In the genomic region with DNA sequence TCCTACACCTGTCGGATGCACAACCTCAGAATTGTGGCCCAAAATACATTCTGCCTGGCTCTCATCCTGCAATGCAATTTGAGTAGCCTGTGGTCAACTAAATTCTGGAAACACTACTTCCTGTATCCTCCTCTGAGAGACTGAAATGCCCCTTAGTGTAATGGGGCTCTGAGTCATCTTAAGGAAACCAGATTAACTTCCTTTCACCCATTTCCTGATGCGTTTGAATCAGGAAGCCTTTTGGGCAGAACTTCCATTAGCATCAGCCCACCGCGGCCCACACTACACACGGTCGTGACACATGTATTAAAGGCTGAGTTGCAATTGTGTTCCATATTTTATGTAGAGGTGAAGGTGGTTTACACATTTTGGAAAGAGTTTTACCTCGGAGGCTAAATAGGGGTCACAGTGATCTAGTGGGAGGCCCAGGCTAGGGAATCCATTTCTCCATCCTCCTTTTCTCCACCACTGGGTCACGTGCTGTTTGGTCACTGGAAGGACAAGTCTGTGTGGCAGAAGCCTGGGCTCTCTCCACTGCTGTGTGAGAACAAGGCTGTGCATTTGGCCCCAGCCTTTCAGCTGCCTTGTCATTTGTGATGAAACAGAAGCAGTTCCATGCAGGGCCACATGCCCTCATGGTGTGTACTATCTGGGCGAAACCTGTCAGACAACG, we compare ENCODE assay signal across 1 cellular context.
A peak's percentile ranks its signal among the peaks of the same experiment; 100 is the strongest.
TF ChIP-seq lines count a peak whose summit lies in the region.

No MANE protein-coding gene starts in this region.

TF ChIP-seq in K562, 482 proteins besides CTCF, POLR2A, EP300 and RAD21 (continued from another document):
- TF ChIP-seq, protein P1, sequence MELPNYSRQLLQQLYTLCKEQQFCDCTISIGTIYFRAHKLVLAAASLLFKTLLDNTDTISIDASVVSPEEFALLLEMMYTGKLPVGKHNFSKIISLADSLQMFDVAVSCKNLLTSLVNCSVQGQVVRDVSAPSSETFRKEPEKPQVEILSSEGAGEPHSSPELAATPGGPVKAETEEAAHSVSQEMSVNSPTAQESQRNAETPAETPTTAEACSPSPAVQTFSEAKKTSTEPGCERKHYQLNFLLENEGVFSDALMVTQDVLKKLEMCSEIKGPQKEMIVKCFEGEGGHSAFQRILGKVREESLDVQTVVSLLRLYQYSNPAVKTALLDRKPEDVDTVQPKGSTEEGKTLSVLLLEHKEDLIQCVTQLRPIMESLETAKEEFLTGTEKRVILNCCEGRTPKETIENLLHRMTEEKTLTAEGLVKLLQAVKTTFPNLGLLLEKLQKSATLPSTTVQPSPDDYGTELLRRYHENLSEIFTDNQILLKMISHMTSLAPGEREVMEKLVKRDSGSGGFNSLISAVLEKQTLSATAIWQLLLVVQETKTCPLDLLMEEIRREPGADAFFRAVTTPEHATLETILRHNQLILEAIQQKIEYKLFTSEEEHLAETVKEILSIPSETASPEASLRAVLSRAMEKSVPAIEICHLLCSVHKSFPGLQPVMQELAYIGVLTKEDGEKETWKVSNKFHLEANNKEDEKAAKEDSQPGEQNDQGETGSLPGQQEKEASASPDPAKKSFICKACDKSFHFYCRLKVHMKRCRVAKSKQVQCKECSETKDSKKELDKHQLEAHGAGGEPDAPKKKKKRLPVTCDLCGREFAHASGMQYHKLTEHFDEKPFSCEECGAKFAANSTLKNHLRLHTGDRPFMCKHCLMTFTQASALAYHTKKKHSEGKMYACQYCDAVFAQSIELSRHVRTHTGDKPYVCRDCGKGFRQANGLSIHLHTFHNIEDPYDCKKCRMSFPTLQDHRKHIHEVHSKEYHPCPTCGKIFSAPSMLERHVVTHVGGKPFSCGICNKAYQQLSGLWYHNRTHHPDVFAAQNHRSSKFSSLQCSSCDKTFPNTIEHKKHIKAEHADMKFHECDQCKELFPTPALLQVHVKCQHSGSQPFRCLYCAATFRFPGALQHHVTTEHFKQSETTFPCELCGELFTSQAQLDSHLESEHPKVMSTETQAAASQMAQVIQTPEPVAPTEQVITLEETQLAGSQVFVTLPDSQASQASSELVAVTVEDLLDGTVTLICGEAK (IDR thresholded peaks at IDR 0.05): 0 out of 2 replicates have a peak, but pooled peaks have one; percentile 7
- TF ChIP-seq, protein P1 (CRISPR knock-in tag; IDR thresholded peaks at IDR 0.05): no peak
- TF ChIP-seq HCFC1 (IDR thresholded peaks at IDR 0.05; ENCODE audit: low read depth, low read length) (no peak), ZNF77 (CRISPR knock-in tag; IDR thresholded peaks at IDR 0.05) (no peak), CXXC5 (CRISPR knock-in tag; IDR thresholded peaks at IDR 0.05) (0 out of 2 replicates have a peak, but pooled peaks have one; percentile 31), ZNF584 (CRISPR knock-in tag; IDR thresholded peaks at IDR 0.05; ENCODE audit: low read depth) (peak; percentile 60; the same call in 1 of the 2 replicates), ETV6 (IDR thresholded peaks at IDR 0.05; ENCODE audit: borderline replicate concordance in 1 of 2, low read depth in 2 of 2, low read length in 1 of 2) (peak; percentile 94 to 98), ETV6 (CRISPR knock-in tag; IDR thresholded peaks at IDR 0.05; ENCODE audit: borderline replicate concordance) (no peak), GABPA (tag; conservative IDR thresholded peaks at IDR 0.05; ENCODE audit: low read depth) (peak; percentile 51; the same call in 1 of the 2 replicates), RBFOX2 (IDR thresholded peaks at IDR 0.05; ENCODE audit: low read depth, low read length) (no peak), RBM17 (IDR thresholded peaks at IDR 0.05; ENCODE audit: borderline replicate concordance, low read depth, low read length) (no peak), ZNF253 (CRISPR knock-in tag; conservative IDR thresholded peaks at IDR 0.05) (no peak), FOSL1 (tag; conservative IDR thresholded peaks at IDR 0.05) (peak; percentile 80), HDAC3 (IDR thresholded peaks at IDR 0.05; ENCODE audit: borderline replicate concordance, partially characterized antibody) (no peak), SAFB (IDR thresholded peaks at IDR 0.05; ENCODE audit: borderline replicate concordance, low read depth, low read length) (no peak), MIER1 (IDR thresholded peaks at IDR 0.05; ENCODE audit: low read depth) (no peak), SIN3A (IDR thresholded peaks at IDR 0.05; ENCODE audit: borderline replicate concordance in 2 of 2, control insufficient read depth in 1 of 2, low read depth in 2 of 2, low read length in 2 of 2) (no peak), TEAD4 (IDR thresholded peaks at IDR 0.05; ENCODE audit: low read length) (peak; percentile 29; the same call in 1 of the 2 replicates), TEAD4 (CRISPR knock-in tag; IDR thresholded peaks at IDR 0.05; ENCODE audit: borderline replicate concordance) (no peak), SMARCE1 (IDR thresholded peaks at IDR 0.05) (peak; percentile 53; the same call in 1 of the 2 replicates), HNRNPUL1 (IDR thresholded peaks at IDR 0.05; ENCODE audit: low read length) (no peak)
- TF ChIP-seq, protein P2, sequence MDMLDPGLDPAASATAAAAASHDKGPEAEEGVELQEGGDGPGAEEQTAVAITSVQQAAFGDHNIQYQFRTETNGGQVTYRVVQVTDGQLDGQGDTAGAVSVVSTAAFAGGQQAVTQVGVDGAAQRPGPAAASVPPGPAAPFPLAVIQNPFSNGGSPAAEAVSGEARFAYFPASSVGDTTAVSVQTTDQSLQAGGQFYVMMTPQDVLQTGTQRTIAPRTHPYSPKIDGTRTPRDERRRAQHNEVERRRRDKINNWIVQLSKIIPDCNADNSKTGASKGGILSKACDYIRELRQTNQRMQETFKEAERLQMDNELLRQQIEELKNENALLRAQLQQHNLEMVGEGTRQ (CRISPR knock-in tag; IDR thresholded peaks at IDR 0.05): peak; percentile 54
- TF ChIP-seq, protein P3, sequence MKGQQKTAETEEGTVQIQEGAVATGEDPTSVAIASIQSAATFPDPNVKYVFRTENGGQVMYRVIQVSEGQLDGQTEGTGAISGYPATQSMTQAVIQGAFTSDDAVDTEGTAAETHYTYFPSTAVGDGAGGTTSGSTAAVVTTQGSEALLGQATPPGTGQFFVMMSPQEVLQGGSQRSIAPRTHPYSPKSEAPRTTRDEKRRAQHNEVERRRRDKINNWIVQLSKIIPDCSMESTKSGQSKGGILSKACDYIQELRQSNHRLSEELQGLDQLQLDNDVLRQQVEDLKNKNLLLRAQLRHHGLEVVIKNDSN (CRISPR knock-in tag; IDR thresholded peaks at IDR 0.05): peak; percentile 72
- TF ChIP-seq, protein P4, sequence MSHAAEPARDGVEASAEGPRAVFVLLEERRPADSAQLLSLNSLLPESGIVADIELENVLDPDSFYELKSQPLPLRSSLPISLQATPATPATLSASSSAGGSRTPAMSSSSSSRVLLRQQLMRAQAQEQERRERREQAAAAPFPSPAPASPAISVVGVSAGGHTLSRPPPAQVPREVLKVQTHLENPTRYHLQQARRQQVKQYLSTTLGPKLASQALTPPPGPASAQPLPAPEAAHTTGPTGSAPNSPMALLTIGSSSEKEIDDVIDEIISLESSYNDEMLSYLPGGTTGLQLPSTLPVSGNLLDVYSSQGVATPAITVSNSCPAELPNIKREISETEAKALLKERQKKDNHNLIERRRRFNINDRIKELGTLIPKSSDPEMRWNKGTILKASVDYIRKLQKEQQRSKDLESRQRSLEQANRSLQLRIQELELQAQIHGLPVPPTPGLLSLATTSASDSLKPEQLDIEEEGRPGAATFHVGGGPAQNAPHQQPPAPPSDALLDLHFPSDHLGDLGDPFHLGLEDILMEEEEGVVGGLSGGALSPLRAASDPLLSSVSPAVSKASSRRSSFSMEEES (CRISPR knock-in tag; IDR thresholded peaks at IDR 0.05): peak; percentile 63
- TF ChIP-seq, protein P5, sequence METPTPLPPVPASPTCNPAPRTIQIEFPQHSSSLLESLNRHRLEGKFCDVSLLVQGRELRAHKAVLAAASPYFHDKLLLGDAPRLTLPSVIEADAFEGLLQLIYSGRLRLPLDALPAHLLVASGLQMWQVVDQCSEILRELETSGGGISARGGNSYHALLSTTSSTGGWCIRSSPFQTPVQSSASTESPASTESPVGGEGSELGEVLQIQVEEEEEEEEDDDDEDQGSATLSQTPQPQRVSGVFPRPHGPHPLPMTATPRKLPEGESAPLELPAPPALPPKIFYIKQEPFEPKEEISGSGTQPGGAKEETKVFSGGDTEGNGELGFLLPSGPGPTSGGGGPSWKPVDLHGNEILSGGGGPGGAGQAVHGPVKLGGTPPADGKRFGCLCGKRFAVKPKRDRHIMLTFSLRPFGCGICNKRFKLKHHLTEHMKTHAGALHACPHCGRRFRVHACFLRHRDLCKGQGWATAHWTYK (CRISPR knock-in tag; IDR thresholded peaks at IDR 0.05): no peak
- TF ChIP-seq, protein P6, sequence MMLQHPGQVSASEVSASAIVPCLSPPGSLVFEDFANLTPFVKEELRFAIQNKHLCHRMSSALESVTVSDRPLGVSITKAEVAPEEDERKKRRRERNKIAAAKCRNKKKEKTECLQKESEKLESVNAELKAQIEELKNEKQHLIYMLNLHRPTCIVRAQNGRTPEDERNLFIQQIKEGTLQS (IDR thresholded peaks at IDR 0.05): peak; percentile 76
- TF ChIP-seq, protein P6 (CRISPR knock-in tag; conservative IDR thresholded peaks at IDR 0.05): no peak; the same call in 1 of the 2 replicates
